Comparison of ENCODE assay signal across 18 cellular contexts in genomic region chr16:22266546-22266945, GRCh38. TPM values are rescaled to one million over a fixed set of nuclear protein-coding genes. Genes with fewer than 3 reads are reported as not detected.
A peak's percentile ranks its signal among the peaks of the same experiment; 100 is the strongest.
DNase-seq lines count a peak whose midpoint lies in the region; ATAC-seq, FAIRE-seq and TF ChIP-seq lines count a peak whose summit lies in the region.
"Had no signal": no experiment of that assay in that cellular context is flagged by ENCODE, and none has a peak within 500 bp of the region (broad histone marks: within the 10 kb centered on the region; RNA-seq: fewer than 3 reads in every experiment).

No MANE protein-coding gene starts in this region.

- H3K27ac ChIP-seq in H1 (ENCODE audit: low read depth, low read length) = no peak overlapping the region
- H3K27ac ChIP-seq: BLaER1 treated with 17β-estradiol and CSF1 and Interleukin-3, amounts not matched to agents 10 nM and 100 nM had no signal

- intact Hi-C loops in activated T-helper 1 cell treated with anti-CD3 and anti-CD28 coated beads, Interleukin-12 subunit alpha, Interleukin-12 subunit beta, Interleukin-2, Interleukin-4 antibody, amounts not matched to agents 30 ng/mL and 10 ng/mL and 1 ng/mL, durations not matched to agents 14 hours and 24 hours and 36 hours (cut with micrococcal nuclease) = no loop called here

- H4K8ac ChIP-seq in H1 (ENCODE audit: extremely low read depth, insufficient read depth, low read length) = no peak overlapping the region

- peaks cover 0 to 5% (median 2%) of the 10 kb centered on the region in 4 experiments; a peak in 4 of 8 replicates for H3K36me3 ChIP-seq in H1 (ENCODE audit: control insufficient read depth in 2 of 4, insufficient read depth in 4 of 4, low read length in 3 of 4)

- no peak overlapping the region for H2BK15ac ChIP-seq in H1 (ENCODE audit: low read length)

- WGBS in H1 (ENCODE audit: extremely low coverage in 1 of 2, insufficient coverage in 1 of 2, insufficient read length in 1 of 2, insufficient replicate concordance in 2 of 2, low coverage in 1 of 2, low lambda C conversion rate in 2 of 2, missing lambda C conversion rate in 1 of 2), 2 experiments = 95% methylated on average over 11 of the region's 19 CpGs; no CpG with 5 or more reads in 1 of the 2 experiments

- no peak for TF ChIP-seq RAD21 in H1 (IDR thresholded peaks at IDR 0.05 in 1 of 2, conservative IDR thresholded peaks at IDR 0.05 in 1 of 2; ENCODE audit: low read depth in 2 of 2, low read length in 2 of 2)

- TF ChIP-seq CTCF in H1 (IDR thresholded peaks at IDR 0.05; ENCODE audit: control extremely low read depth in 1 of 3, insufficient read depth in 1 of 3, low read depth in 1 of 3, low read length in 3 of 3) = no peak

- no peak overlapping the region for H3K14ac ChIP-seq in H1 (ENCODE audit: insufficient read length)

- H3K4me1 ChIP-seq in H1 (replicated peaks in 1 of 4; ENCODE audit: control insufficient read depth in 3 of 4, insufficient read depth in 4 of 4, low read length in 3 of 4) = no peaks in the 10 kb centered on the region
- H3K4me1 ChIP-seq: BLaER1 treated with 17β-estradiol and CSF1 and Interleukin-3, amounts not matched to agents 10 nM and 100 nM; HAP-1 had no signal

- no peak overlapping the region for H3K4me3 ChIP-seq in H1 (ENCODE audit: extremely low read depth in 1 of 4, insufficient read depth in 2 of 4, low read depth in 3 of 4, low read length in 4 of 4)
- H3K4me3 ChIP-seq: BLaER1 treated with 17β-estradiol and CSF1 and Interleukin-3, amounts not matched to agents 10 nM and 100 nM; HAP-1 had no signal

- DNase-seq in activated naive CD4-positive, alpha-beta T cell treated with anti-CD3 and anti-CD28 coated beads, Interleukin-2, amount 10 ng/mL, durations not matched to agents 7 days and 5 days = no peak
- DNase-seq in activated naive CD4-positive, alpha-beta T cell treated with anti-CD3 and anti-CD28 coated beads, Interleukin-2, amount 50 U/mL, for 72 hours (ENCODE audit: low spot score in 2 of 2) = no peak
- no peak for DNase-seq in activated T-helper 1 cell treated with anti-CD3 and anti-CD28 coated beads, Interleukin-12 subunit alpha, Interleukin-12 subunit beta, Interleukin-2, Interleukin-4 antibody, amounts not matched to agents 30 ng/mL and 10 ng/mL and 1 ng/mL, durations not matched to agents 14 hours and 24 hours and 36 hours (ENCODE audit: low spot score)
- no peak for DNase-seq in H1 (ENCODE audit: low read depth in 1 of 2, low spot score in 2 of 2)
- DNase-seq in stimulated activated naive B cell treated with anti-CD40 and anti-IgM and Interleukin-4, amounts not matched to agents 10 μg/mL and 1 μg/mL and 100 μg/mL, for 72 hours = no peak
- no peak for DNase-seq in RPMI8226
- no peak for DNase-seq in stimulated activated naive CD4-positive, alpha-beta T cell treated with Interleukin-2 at 50 U/mL for 16 hours (lab: John Stamatoyannopoulos, UW)
- DNase-seq: Calu3; CD8-positive, alpha-beta T cell; DMS 273 treated with DMSO at 0.1 percent for 48 hours; DMS53; DND-41; EL had no signal

- ATAC-seq in activated naive CD4-positive, alpha-beta T cell treated with anti-CD3 and anti-CD28 coated beads, Interleukin-2, amount 50 U/mL, for 72 hours = no peak
- ATAC-seq in stimulated activated naive B cell treated with anti-CD40 and anti-IgM and Interleukin-4, amounts not matched to agents 10 μg/mL and 1 μg/mL and 100 μg/mL, for 72 hours (replicated peaks) = no peak
- ATAC-seq: CD8-positive, alpha-beta T cell had no signal

- TF ChIP-seq POLR2A in H1 (IDR thresholded peaks at IDR 0.05; ENCODE audit: control extremely low read depth in 1 of 2, low read depth in 2 of 2, low read length in 2 of 2) = no peak

- H3K79me2 ChIP-seq in H1 (ENCODE audit: control insufficient read depth in 1 of 2, insufficient read depth in 2 of 2, low read length in 2 of 2) = no peaks in the 10 kb centered on the region

- no peak for FAIRE-seq in H1 (lab: Jason Lieb, UNC)
- FAIRE-seq: GM12891, GM19239 had no signal

- H3K79me1 ChIP-seq in H1 (ENCODE audit: low read depth, low read length) = no peaks in the 10 kb centered on the region

- no peaks in the 10 kb centered on the region for H3K27me3 ChIP-seq in H1 (replicated peaks in 1 of 4; ENCODE audit: control insufficient read depth in 3 of 4, extremely low read depth in 1 of 4, insufficient read depth in 3 of 4, low read length in 3 of 4)
- H3K27me3 ChIP-seq: BLaER1 treated with 17β-estradiol and CSF1 and Interleukin-3, amounts not matched to agents 10 nM and 100 nM had no signal

- no peak overlapping the region for H3K9ac ChIP-seq in H1 (replicated peaks in 1 of 4; ENCODE audit: extremely low read depth in 1 of 4, low read depth in 3 of 4, low read length in 3 of 4)
- H3K9ac ChIP-seq: BLaER1 treated with 17β-estradiol and CSF1 and Interleukin-3, amounts not matched to agents 10 nM and 100 nM had no signal

- H3K27me3 Mint-ChIP-seq in activated naive CD4-positive, alpha-beta T cell treated with anti-CD3 and anti-CD28 coated beads, Interleukin-2, amount 10 ng/mL, durations not matched to agents 7 days and 5 days = no peaks in the 10 kb centered on the region
- no peaks in the 10 kb centered on the region for H3K27me3 Mint-ChIP-seq in activated T-helper 1 cell treated with anti-CD3 and anti-CD28 coated beads, Interleukin-12 subunit alpha, Interleukin-12 subunit beta, Interleukin-2, Interleukin-4 antibody, amounts not matched to agents 30 ng/mL and 10 ng/mL and 1 ng/mL, durations not matched to agents 14 hours and 24 hours and 36 hours (ENCODE audit: insufficient read depth)
- H3K27me3 Mint-ChIP-seq in stimulated activated naive B cell treated with anti-CD40 and anti-IgM and Interleukin-4, amounts not matched to agents 10 μg/mL and 1 μg/mL and 100 μg/mL, for 72 hours = no peaks in the 10 kb centered on the region
- H3K27me3 Mint-ChIP-seq: B cell had no signal

- no peak overlapping the region for H3K23ac ChIP-seq in H1 (ENCODE audit: insufficient read length)

- H2AFZ ChIP-seq in H1 (ENCODE audit: low read length) = no peak overlapping the region

- H3K56ac ChIP-seq in H1 (replicated peaks; ENCODE audit: insufficient read length, low read depth, low read length) = no peak overlapping the region

- H3K27ac Mint-ChIP-seq in activated naive CD4-positive, alpha-beta T cell treated with anti-CD3 and anti-CD28 coated beads, Interleukin-2, amount 10 ng/mL, durations not matched to agents 7 days and 5 days = peak overlapping the region; percentile 64
- no peak overlapping the region for H3K27ac Mint-ChIP-seq in activated naive CD4-positive, alpha-beta T cell treated with anti-CD3 and anti-CD28 coated beads, Interleukin-2, amount 50 U/mL, for 72 hours
- H3K27ac Mint-ChIP-seq in activated T-helper 1 cell treated with anti-CD3 and anti-CD28 coated beads, Interleukin-12 subunit alpha, Interleukin-12 subunit beta, Interleukin-2, Interleukin-4 antibody, amounts not matched to agents 30 ng/mL and 10 ng/mL and 1 ng/mL, durations not matched to agents 14 hours and 24 hours and 36 hours = peak overlapping the region; percentile 29
- H3K27ac Mint-ChIP-seq in stimulated activated naive B cell treated with anti-CD40 and anti-IgM and Interleukin-4, amounts not matched to agents 10 μg/mL and 1 μg/mL and 100 μg/mL, for 72 hours = peak overlapping the region; percentile 85
- H3K27ac Mint-ChIP-seq: B cell; CD8-positive, alpha-beta T cell had no signal

- H2BK20ac ChIP-seq in H1 (ENCODE audit: low read length) = no peak overlapping the region

- H4K91ac ChIP-seq in H1 (replicated peaks; ENCODE audit: insufficient read length, low read length) = no peak overlapping the region

- no peak overlapping the region for H3K4me2 ChIP-seq in H1 (ENCODE audit: insufficient read depth in 1 of 2, low read depth in 2 of 2, low read length in 2 of 2)
- H3K4me2 ChIP-seq: BLaER1 treated with 17β-estradiol and CSF1 and Interleukin-3, amounts not matched to agents 10 nM and 100 nM had no signal

- no peak overlapping the region for H2BK120ac ChIP-seq in H1 (replicated peaks; ENCODE audit: low read depth, low read length)

- H4K20me1 ChIP-seq in H1 (replicated peaks in 1 of 2; ENCODE audit: control insufficient read depth in 1 of 2, insufficient read depth in 2 of 2, low read length in 2 of 2) = no peaks in the 10 kb centered on the region
- H4K20me1 ChIP-seq: BLaER1 treated with 17β-estradiol and CSF1 and Interleukin-3, amounts not matched to agents 10 nM and 100 nM had no signal

- TF ChIP-seq EP300 in H1 (IDR thresholded peaks at IDR 0.05; ENCODE audit: borderline replicate concordance in 1 of 2, low read depth in 2 of 2, low read length in 2 of 2) = no peak

- H2BK5ac ChIP-seq in H1 (ENCODE audit: low read depth, low read length) = peak overlapping the region; percentile 5; the same call in 1 of the 2 replicates

- POLR2A ChIA-PET in H1 (lab: Charles Lee; ENCODE audit: partially characterized antibody) = no interaction called here

- H3K23me2 ChIP-seq in H1 (ENCODE audit: low read depth, low read length) = no peaks in the 10 kb centered on the region

- no peak overlapping the region for H3K4ac ChIP-seq in H1 (replicated peaks; ENCODE audit: insufficient read length, low read depth, low read length)

- H2AK5ac ChIP-seq in H1 (ENCODE audit: low read depth, low read length) = no peak overlapping the region

- peaks cover 41% of the 10 kb centered on the region for H3K4me1 Mint-ChIP-seq in activated naive CD4-positive, alpha-beta T cell treated with anti-CD3 and anti-CD28 coated beads, Interleukin-2, amount 10 ng/mL, durations not matched to agents 7 days and 5 days
- H3K4me1 Mint-ChIP-seq in activated T-helper 1 cell treated with anti-CD3 and anti-CD28 coated beads, Interleukin-12 subunit alpha, Interleukin-12 subunit beta, Interleukin-2, Interleukin-4 antibody, amounts not matched to agents 30 ng/mL and 10 ng/mL and 1 ng/mL, durations not matched to agents 14 hours and 24 hours and 36 hours (ENCODE audit: low read depth) = peaks cover 35% of the 10 kb centered on the region
- peaks cover 0 to 2% of the 10 kb centered on the region in 2 donors for H3K4me1 Mint-ChIP-seq in stimulated activated naive B cell treated with anti-CD40 and anti-IgM and Interleukin-4, amounts not matched to agents 10 μg/mL and 1 μg/mL and 100 μg/mL, for 72 hours
- H3K4me1 Mint-ChIP-seq: B cell had no signal

- H3K18ac ChIP-seq in H1 (ENCODE audit: extremely low read depth, low read length) = no peak overlapping the region

- no peak overlapping the region for H4K5ac ChIP-seq in H1 (ENCODE audit: insufficient read length, low read depth, low read length)

- no peaks in the 10 kb centered on the region for H3K9me3 Mint-ChIP-seq in activated naive CD4-positive, alpha-beta T cell treated with anti-CD3 and anti-CD28 coated beads, Interleukin-2, amount 10 ng/mL, durations not matched to agents 7 days and 5 days
- no peaks in the 10 kb centered on the region for H3K9me3 Mint-ChIP-seq in activated naive CD4-positive, alpha-beta T cell treated with anti-CD3 and anti-CD28 coated beads, Interleukin-2, amount 50 U/mL, for 72 hours
- no peaks in the 10 kb centered on the region for H3K9me3 Mint-ChIP-seq in activated T-helper 1 cell treated with anti-CD3 and anti-CD28 coated beads, Interleukin-12 subunit alpha, Interleukin-12 subunit beta, Interleukin-2, Interleukin-4 antibody, amounts not matched to agents 30 ng/mL and 10 ng/mL and 1 ng/mL, durations not matched to agents 14 hours and 24 hours and 36 hours
- no peaks in the 10 kb centered on the region for H3K9me3 Mint-ChIP-seq in stimulated activated naive B cell treated with anti-CD40 and anti-IgM and Interleukin-4, amounts not matched to agents 10 μg/mL and 1 μg/mL and 100 μg/mL, for 72 hours
- H3K9me3 Mint-ChIP-seq: CD8-positive, alpha-beta T cell had no signal

- no peak overlapping the region for H2BK12ac ChIP-seq in H1 (ENCODE audit: low read depth, low read length)

- no peaks in the 10 kb centered on the region for H3K9me3 ChIP-seq in H1 (ENCODE audit: insufficient read depth in 2 of 2, low read depth in 1 of 2, low read length in 1 of 2)
- H3K9me3 ChIP-seq: BLaER1 treated with 17β-estradiol and CSF1 and Interleukin-3, amounts not matched to agents 10 nM and 100 nM; HAP-1 had no signal

- H3K4me3 Mint-ChIP-seq in activated naive CD4-positive, alpha-beta T cell treated with anti-CD3 and anti-CD28 coated beads, Interleukin-2, amount 10 ng/mL, durations not matched to agents 7 days and 5 days = no peak overlapping the region
- no peak overlapping the region for H3K4me3 Mint-ChIP-seq in activated T-helper 1 cell treated with anti-CD3 and anti-CD28 coated beads, Interleukin-12 subunit alpha, Interleukin-12 subunit beta, Interleukin-2, Interleukin-4 antibody, amounts not matched to agents 30 ng/mL and 10 ng/mL and 1 ng/mL, durations not matched to agents 14 hours and 24 hours and 36 hours
- H3K4me3 Mint-ChIP-seq in stimulated activated naive B cell treated with anti-CD40 and anti-IgM and Interleukin-4, amounts not matched to agents 10 μg/mL and 1 μg/mL and 100 μg/mL, for 72 hours = no peak overlapping the region
- H3K4me3 Mint-ChIP-seq: B cell; CD8-positive, alpha-beta T cell had no signal

- CTCF ChIA-PET in activated naive CD4-positive, alpha-beta T cell treated with anti-CD3 and anti-CD28 coated beads, Interleukin-2, amount 10 ng/mL, durations not matched to agents 7 days and 5 days (lab: Charles Lee) = no interaction called here
- CTCF ChIA-PET in H1 (lab: Charles Lee; ENCODE audit: partially characterized antibody) = interaction anchor here (0.5 to 1.5 kb wide), 2 partner anchors 11 to 12 kb away, joined by 3 to 4 read pairs; no protein-coding TSS in a partner anchor

- H3K36me3 Mint-ChIP-seq in activated naive CD4-positive, alpha-beta T cell treated with anti-CD3 and anti-CD28 coated beads, Interleukin-2, amount 10 ng/mL, durations not matched to agents 7 days and 5 days = peaks cover 32% of the 10 kb centered on the region
- H3K36me3 Mint-ChIP-seq in activated naive CD4-positive, alpha-beta T cell treated with anti-CD3 and anti-CD28 coated beads, Interleukin-2, amount 50 U/mL, for 72 hours = peaks cover 0 to 18% of the 10 kb centered on the region in 2 donors
- peaks cover 32% of the 10 kb centered on the region for H3K36me3 Mint-ChIP-seq in activated T-helper 1 cell treated with anti-CD3 and anti-CD28 coated beads, Interleukin-12 subunit alpha, Interleukin-12 subunit beta, Interleukin-2, Interleukin-4 antibody, amounts not matched to agents 30 ng/mL and 10 ng/mL and 1 ng/mL, durations not matched to agents 14 hours and 24 hours and 36 hours (ENCODE audit: low read depth)
- peaks cover 42 to 51% of the 10 kb centered on the region in 2 donors for H3K36me3 Mint-ChIP-seq in stimulated activated naive B cell treated with anti-CD40 and anti-IgM and Interleukin-4, amounts not matched to agents 10 μg/mL and 1 μg/mL and 100 μg/mL, for 72 hours

RNA-seq across cellular contexts. Expression of gene POLR3E, which starts 30.7 kb away (rescaled TPM):
- 10 to 100 TPM; 50.3 to 75.4 TPM for total RNA-seq in activated naive CD4-positive, alpha-beta T cell treated with anti-CD3 and anti-CD28 coated beads, Interleukin-2, amount 50 U/mL, for 72 hours
- total RNA-seq in activated T-helper 1 cell treated with anti-CD3 and anti-CD28 coated beads, Interleukin-12 subunit alpha, Interleukin-12 subunit beta, Interleukin-2, Interleukin-4 antibody, amounts not matched to agents 30 ng/mL and 10 ng/mL and 1 ng/mL, durations not matched to agents 14 hours and 24 hours and 36 hours = 107 and 111 TPM in 2 replicates
- total RNA-seq in H1 (2021; fragmentation: NEBNext Ultra II Directional; extraction: Animal tissue kit (Norgen Biotek cat#: 25700)) = 91.3 and 96.5 TPM in 2 replicates
- polyA plus RNA-seq in H1 (2011; rRNA removed) = 125 and 164 TPM in 2 replicates
- 175 TPM for polyA plus RNA-seq in H1 (2011; cell fraction: cytosol; rRNA removed)
- 290 TPM for polyA plus RNA-seq in H1 (2011; cell fraction: nucleus; rRNA removed)
- polyA plus RNA-seq in H1 (2012, experiment 1 of 2) = 62.5 to 78.0 TPM (median 71.7 TPM) in 4 replicates
- polyA plus RNA-seq in H1 (2012, experiment 2 of 2) = 17.3 TPM
- polyA plus RNA-seq in H1 (2013, experiment 1 of 2) = 44.4 TPM
- 44.4 TPM for polyA plus RNA-seq in H1 (2013, experiment 2 of 2)
- polyA minus RNA-seq in H1 (2011; rRNA and poly(A)+ RNA removed) = 338 and 528 TPM in 2 replicates
- 114 TPM for polyA minus RNA-seq in H1 (2011; cell fraction: cytosol; rRNA and poly(A)+ RNA removed)
- polyA minus RNA-seq in H1 (2011; cell fraction: nucleus; rRNA and poly(A)+ RNA removed) = 154 TPM

Comparison
In these comparisons a context has a peak if more than half of its experiments do, and no peak if none do; other contexts are left out.
1. H3K27ac Mint-ChIP-seq: peak in activated naive CD4-positive, alpha-beta T cell treated with anti-CD3 and anti-CD28 coated beads, Interleukin-2, amount 10 ng/mL, durations not matched to agents 7 days and 5 days (single experiment), activated T-helper 1 cell treated with anti-CD3 and anti-CD28 coated beads, Interleukin-12 subunit alpha, Interleukin-12 subunit beta, Interleukin-2, Interleukin-4 antibody, amounts not matched to agents 30 ng/mL and 10 ng/mL and 1 ng/mL, durations not matched to agents 14 hours and 24 hours and 36 hours (single experiment) and stimulated activated naive B cell treated with anti-CD40 and anti-IgM and Interleukin-4, amounts not matched to agents 10 μg/mL and 1 μg/mL and 100 μg/mL, for 72 hours (single experiment); none in activated naive CD4-positive, alpha-beta T cell treated with anti-CD3 and anti-CD28 coated beads, Interleukin-2, amount 50 U/mL, for 72 hours (0 of 2).